ENCODE assay signal across 1 cellular context in genomic region chr2:10162586-10163497, GRCh38.
TF ChIP-seq lines count a peak whose summit lies in the region.

No MANE protein-coding gene starts in this region.

TF ChIP-seq in HepG2, 621 proteins besides CTCF, POLR2A, EP300 and RAD21 (continued from another document):
- TF ChIP-seq PATZ1 (CRISPR knock-in tag; IDR thresholded peaks at IDR 0.05) (peak; percentile 29; the same call in 1 of the 2 replicates), HNF1B (CRISPR knock-in tag; IDR thresholded peaks at IDR 0.05) (no peak), RBM22 (optimal IDR thresholded peaks at IDR 0.05; ENCODE audit: low read length) (peak; percentile 45), ZNF740 (CRISPR knock-in tag; IDR thresholded peaks at IDR 0.05) (peak; percentile 64), ZNF275 (CRISPR knock-in tag; IDR thresholded peaks at IDR 0.05; ENCODE audit: borderline replicate concordance) (no peak)
